ENCODE assay signal across 9 cellular contexts in genomic region chr4:11424000-11424399, GRCh38. TPM values are rescaled to one million over a fixed set of nuclear protein-coding genes. Genes with fewer than 3 reads are reported as not detected.
DNase-seq lines count a peak whose midpoint lies in the region; ATAC-seq lines count a peak whose summit lies in the region.
"Had no signal": no experiment of that assay in that cellular context is flagged by ENCODE, and none has a peak within 500 bp of the region (broad histone marks: within the 10 kb centered on the region; RNA-seq: fewer than 3 reads in every experiment).

No MANE protein-coding gene starts in this region.

- H3K27me3 Mint-ChIP-seq in T-helper 17 cell, result peaks cover 30% of the 10 kb centered on the region

- H3K4me1 Mint-ChIP-seq in T-helper 17 cell, result peaks cover 11% of the 10 kb centered on the region

- no peaks in the 10 kb centered on the region for H3K9me3 ChIP-seq in T-helper 17 cell (ENCODE audit: control insufficient read depth, low read length, poor library complexity, severe bottlenecking)

- ATAC-seq in HG03565 (IDR thresholded peaks at IDR 0.05; ENCODE audit: unreplicated experiment) (peak; percentile 41), T-helper 17 cell (peak; percentile 29), GM21526 (IDR thresholded peaks at IDR 0.05; ENCODE audit: low FRiP score, unreplicated experiment) (no peak)
- ATAC-seq: left colon had no signal

- H3K27ac Mint-ChIP-seq in T-helper 17 cell, result no peak overlapping the region

- H3K36me3 Mint-ChIP-seq in T-helper 17 cell (ENCODE audit: low read depth), result peaks cover 2% of the 10 kb centered on the region

- H3K4me3 Mint-ChIP-seq in T-helper 17 cell, result no peak overlapping the region

- DNase-seq in activated gamma-delta T cell treated with Interleukin-2 at 50 U/mL for 16 hours (peak; percentile 10), activated gamma-delta T cell (lab: John Stamatoyannopoulos, UW) (no peak), T-helper 17 cell (no peak), iPS-NIHi11 (ENCODE audit: low spot score) (peak; percentile 42), NCI-H2029 (lab: John Stamatoyannopoulos, UW) (no peak)
- no peak for DNase-seq in NK-92 treated with Interleukin-12 subunit alpha and Interleukin-12 subunit beta, amount 100 ng/mL, for 24 hours (lab: John Stamatoyannopoulos, UW)

RNA-seq across cellular contexts. Expression of gene HS3ST1, which starts 4.7 kb away (rescaled TPM):
- not detected for total RNA-seq in T-helper 17 cell

Comparison
In these comparisons a context has a peak if more than half of its experiments do, and no peak if none do; other contexts are left out.
1. DNase-seq: peak in activated gamma-delta T cell treated with Interleukin-2 at 50 U/mL for 16 hours (single experiment) and iPS-NIHi11 (single experiment); none in activated gamma-delta T cell (single experiment), T-helper 17 cell (0 of 3), NCI-H2029 (single experiment) and NK-92 treated with Interleukin-12 subunit alpha and Interleukin-12 subunit beta, amount 100 ng/mL, for 24 hours (single experiment).